ENCODE assay signal across 24 cellular contexts in the genomic region with DNA sequence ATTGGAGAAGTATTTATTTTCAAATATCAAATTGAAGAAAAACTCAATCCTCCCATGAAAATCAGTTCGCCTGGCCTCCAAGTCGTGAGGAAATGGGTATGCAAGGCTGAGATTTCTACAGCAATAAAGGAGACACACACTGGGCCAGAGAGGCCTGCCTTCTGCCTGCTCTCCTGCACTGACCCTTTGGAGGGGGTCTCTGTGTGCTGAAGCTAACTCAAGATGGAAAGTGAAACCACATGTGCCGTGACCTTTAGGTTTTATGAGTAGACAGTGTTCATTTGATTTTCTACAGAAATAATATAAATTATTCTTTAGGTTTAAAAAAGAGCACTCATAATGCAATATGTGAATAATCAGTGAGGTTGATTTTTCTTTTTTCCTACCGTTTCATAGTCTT. TPM values are rescaled to one million over a fixed set of nuclear protein-coding genes. Genes with fewer than 3 reads are reported as not detected.
"Had no signal": no experiment of that assay in that cellular context is flagged by ENCODE, and none has a peak within 500 bp of the region (broad histone marks: within the 10 kb centered on the region; RNA-seq: fewer than 3 reads in every experiment).

No MANE protein-coding gene starts in this region.

- DNase-seq: IMR-90, Karpas-422, KG1, MG63, NCI-H1092 treated with DMSO at 0.1 percent for 48 hours, NCI-H1436, NCI-H187, NCI-H2029, NCI-H2081 treated with DMSO at 0.1 percent for 48 hours, NCI-H2171, NCI-H226, NCI-H446, NCI-H510A, NCI-H524 treated with DMSO at 0.1 percent for 48 hours, NCI-H69, NCI-H774, Right ventricle myocardium superior, RPMI8226, SIG-M5 had no signal

- H3K4me1 ChIP-seq: SJSA1 had no signal

- H3K4me3 ChIP-seq: MG63, SJSA1, SK-N-MC had no signal

- H3K9me3 ChIP-seq: MG63, SJSA1 had no signal

- H3K27me3 ChIP-seq: MG63, SJSA1 had no signal

- H3K27ac ChIP-seq: SJSA1, SK-N-MC had no signal

- ATAC-seq: HepG2 had no signal

- FAIRE-seq: HepG2, RCC 7860 had no signal

RNA-seq across cellular contexts. Expression of gene SLC22A13, which starts 11.9 kb away (rescaled TPM):
- total RNA-seq: HepG2, HT1080, Right ventricle myocardium superior, SJSA1 had no signal

RNA-seq across cellular contexts. Expression of gene SLC22A14, which starts 28.4 kb away (rescaled TPM):
- total RNA-seq: HepG2, HT1080, Right ventricle myocardium superior, SJSA1 had no signal
